ENCODE assay signal across 8 cellular contexts in the genomic region with DNA sequence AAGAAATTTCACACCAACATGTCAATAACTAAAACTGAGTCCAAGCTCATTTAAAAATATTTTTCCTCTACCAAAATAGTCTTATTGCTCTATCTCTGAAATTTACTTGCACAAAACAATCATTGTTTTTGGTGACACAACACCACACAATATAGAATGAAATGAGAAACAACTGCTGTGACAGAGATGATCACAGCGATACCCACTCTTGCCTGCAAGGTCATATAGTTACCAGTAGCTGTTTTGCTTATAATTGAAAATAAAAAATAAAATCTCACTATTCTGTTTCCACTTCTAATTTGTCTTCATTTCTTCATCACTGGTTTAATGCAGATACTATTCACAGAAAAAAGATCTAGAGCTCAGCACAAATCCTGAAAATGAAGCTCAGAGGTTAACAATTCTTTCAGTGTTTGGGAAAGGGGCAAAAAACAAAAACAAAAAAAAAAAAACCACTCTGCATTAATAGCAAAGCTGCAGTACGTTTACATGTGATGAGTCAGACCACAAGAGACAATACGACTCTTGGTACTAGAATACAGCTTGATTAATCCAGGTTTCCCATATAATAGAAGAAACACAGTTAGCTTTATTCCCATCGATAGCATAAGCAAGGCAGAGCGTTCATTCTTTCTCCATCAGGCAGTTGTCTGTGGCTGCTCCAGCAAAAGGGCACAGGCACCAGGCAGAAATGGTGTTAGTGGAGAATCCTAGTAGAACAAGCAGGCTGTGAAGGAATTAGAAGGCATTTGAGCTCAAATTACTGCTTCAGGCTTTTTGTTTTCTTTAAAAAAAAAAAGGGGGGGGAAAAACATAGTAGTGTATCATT. TPM values are rescaled to one million over a fixed set of nuclear protein-coding genes. Genes with fewer than 3 reads are reported as not detected.
A peak's percentile ranks its signal among the peaks of the same experiment; 100 is the strongest.
DNase-seq lines count a peak whose midpoint lies in the region; ATAC-seq, FAIRE-seq and TF ChIP-seq lines count a peak whose summit lies in the region.

No MANE protein-coding gene starts in this region.

- H3K79me2 ChIP-seq in OCI-LY1 (ENCODE audit: insufficient read depth, low read length): peaks cover 53% of the 10 kb centered on the region

- no peaks in the 10 kb centered on the region for H3K36me3 ChIP-seq in A673 (ENCODE audit: insufficient read depth, low read length, poor library complexity, severe bottlenecking)
- H3K36me3 ChIP-seq in OCI-LY1 (ENCODE audit: insufficient read depth, low read length): peaks cover 24% of the 10 kb centered on the region
- H3K36me3 ChIP-seq in small intestine (ENCODE audit: control insufficient read depth in 2 of 2, insufficient read depth in 2 of 2, low read length in 2 of 2): no peaks in the 10 kb centered on the region

- intact Hi-C loops in A673 (cut with micrococcal nuclease; ENCODE audit: unreplicated experiment): loop anchor here (5.0 kb wide), 1 partner anchor 160 kb away; no protein-coding TSS in a partner anchor

- peak overlapping the region; percentile 71 for H3K4me2 ChIP-seq in OCI-LY1 (ENCODE audit: low read length)

- no peaks in the 10 kb centered on the region for H3K9me2 ChIP-seq in OCI-LY1 (ENCODE audit: low read depth, low read length)

- CTCF ChIA-PET in A673 (lab: Charles Lee): interaction anchor here (0.6 to 0.7 kb wide), 5 partner anchors 16 to 381 kb away, joined by 3 to 7 read pairs (median 5); no protein-coding TSS in a partner anchor

- DNase-seq in A673 (ENCODE audit: low spot score): peak; percentile 45
- peak; percentile 72 to 86 for DNase-seq in cardiac fibroblast (ENCODE audit: low read depth in 2 of 2)
- no peak for DNase-seq in small intestine
- no peak for DNase-seq in T-helper 9 cell

- H2AFZ ChIP-seq in OCI-LY1 (ENCODE audit: low read length): no peak overlapping the region

- POLR2A ChIA-PET in A673 (lab: Charles Lee; ENCODE audit: low non-redundant PET): interaction anchor here (0.6 kb wide), 3 partner anchors 54 to 348 kb away, joined by 3 to 13 read pairs (median 9); no protein-coding TSS in a partner anchor

- H3K27me3 ChIP-seq in A673 (replicated peaks; ENCODE audit: insufficient read depth, low read depth, low read length, poor library complexity): no peaks in the 10 kb centered on the region
- no peaks in the 10 kb centered on the region for H3K27me3 ChIP-seq in OCI-LY1 (ENCODE audit: insufficient read depth, low read length)
- H3K27me3 ChIP-seq in small intestine (ENCODE audit: control insufficient read depth in 2 of 2, insufficient read depth in 2 of 2, low read length in 2 of 2): no peaks in the 10 kb centered on the region

- no peaks in the 10 kb centered on the region for H4K20me1 ChIP-seq in OCI-LY1 (ENCODE audit: insufficient read depth, low read length)

- H3K4me1 ChIP-seq in A673 (ENCODE audit: insufficient read depth, low read length, poor library complexity, severe bottlenecking) (peaks cover 30% of the 10 kb centered on the region), OCI-LY1 (ENCODE audit: insufficient read depth, low read length, severe bottlenecking) (peaks cover 64% of the 10 kb centered on the region), small intestine (ENCODE audit: control insufficient read depth in 2 of 2, insufficient read depth in 1 of 2, low read depth in 1 of 2, low read length in 1 of 2) (peaks cover 0 to 5% of the 10 kb centered on the region in 2 donors)

- ATAC-seq in GM21447 (IDR thresholded peaks at IDR 0.05; ENCODE audit: unreplicated experiment): peak; percentile 34
- ATAC-seq in HG03521 (IDR thresholded peaks at IDR 0.05; ENCODE audit: unreplicated experiment): no peak

- TF ChIP-seq CTCF in A673 (conservative IDR thresholded peaks at IDR 0.05; ENCODE audit: low read depth, low read length) (no peak), OCI-LY1 (IDR thresholded peaks at IDR 0.05; ENCODE audit: low read length) (no peak), cardiac fibroblast (IDR thresholded peaks at IDR 0.05; ENCODE audit: low read depth, low read length) (no peak)

- TSS peak; percentile 73 for BruUV-seq in A673 (replicated peaks; lab: Mats Ljungman, UMichigan)

- FAIRE-seq in islet of Langerhans (lab: Jason Lieb, UNC): peak; percentile 82
- no peak for FAIRE-seq in small intestine (lab: Jason Lieb, UNC)

- H3K9me3 ChIP-seq in A673 (ENCODE audit: low read depth, low read length, poor library complexity, severe bottlenecking) (no peaks in the 10 kb centered on the region), OCI-LY1 (ENCODE audit: low read length) (no peaks in the 10 kb centered on the region), small intestine (ENCODE audit: control insufficient read depth, low read depth) (no peaks in the 10 kb centered on the region)

- WGBS in small intestine, 3 donors: 31 to 67% (median 41%) methylated on average over 5 of the region's 5 CpGs

- H3K4me3 ChIP-seq in A673 (ENCODE audit: low read depth, low read length, poor library complexity, severe bottlenecking): peak overlapping the region; percentile 42
- H3K4me3 ChIP-seq in OCI-LY1 (ENCODE audit: low read depth, low read length, poor library complexity, severe bottlenecking): peak overlapping the region; percentile 50
- peak overlapping the region; percentile 62 to 66 for H3K4me3 ChIP-seq in cardiac fibroblast (replicated peaks in 1 of 2; ENCODE audit: low read depth in 2 of 2, low read length in 2 of 2)
- H3K4me3 ChIP-seq in small intestine (ENCODE audit: low read depth in 1 of 2, low read length in 2 of 2): peak overlapping the region in 1 of 2 donors; percentile 13

- peak overlapping the region; percentile 50 for H3K9ac ChIP-seq in OCI-LY1 (ENCODE audit: low read length)

- H3K27ac ChIP-seq in A673 (ENCODE audit: low read depth, low read length, poor library complexity, severe bottlenecking) (peak overlapping the region; percentile 66), OCI-LY1 (ENCODE audit: low read depth, low read length, poor library complexity, severe bottlenecking) (peak overlapping the region; percentile 82), small intestine (ENCODE audit: low read depth in 1 of 2, low read length in 1 of 2) (peak overlapping the region; percentile 41 to 94)

- no peaks in the 10 kb centered on the region for H3F3A ChIP-seq in OCI-LY1 (ENCODE audit: insufficient read depth, low read length)

RNA-seq across cellular contexts. Expression of a gene that starts 0.8 kb away (rescaled TPM):
- 29.9 and 36.9 TPM in 2 replicates for total RNA-seq in A673 (2021)
- polyA plus RNA-seq in small intestine: 10 to 100 TPM in 2 of 3 donors, 1 to 10 TPM in 1; 8.9 to 12.2 (median 11.0) TPM

Comparison
In these comparisons a context has a peak if more than half of its experiments do, and no peak if none do; other contexts are left out.
1. DNase-seq: peak in A673 (single experiment) and cardiac fibroblast (2 of 2); none in small intestine (single experiment) and T-helper 9 cell (single experiment).
2. Peak in every context shown above with its lines, with median percentiles within 50 percentile points of each other: H3K27ac ChIP-seq.